ENCODE assay signal across 13 cellular contexts in genomic region chr17:45256114-45256966, GRCh38. TPM values are rescaled to one million over a fixed set of nuclear protein-coding genes. Genes with fewer than 3 reads are reported as not detected.
DNase-seq lines count a peak whose midpoint lies in the region; ATAC-seq and TF ChIP-seq lines count a peak whose summit lies in the region.
"Had no signal": no experiment of that assay in that cellular context is flagged by ENCODE, and none has a peak within 500 bp of the region (broad histone marks: within the 10 kb centered on the region; RNA-seq: fewer than 3 reads in every experiment).

No MANE protein-coding gene starts in this region.

- POLR2A ChIA-PET in activated naive CD8-positive, alpha-beta T cell treated with anti-CD3 and anti-CD28 coated beads, Interleukin-2, amount 10 ng/mL, durations not matched to agents 7 days and 5 days (lab: Charles Lee) = interaction anchor here (0.5 to 3.8 kb wide), 6 partner anchors 9 to 310 kb away, joined by 3 to 14 read pairs (median 6); no protein-coding TSS in a partner anchor

- H3K9ac ChIP-seq in neural progenitor cell = no peak overlapping the region

- no peaks in the 10 kb centered on the region for H4K20me1 ChIP-seq in neural progenitor cell (ENCODE audit: low read depth)

- 83 to 85% (median 83%) methylated on average over 14 of the region's 14 CpGs for WGBS in ovary, 3 donors

- H3K9me3 Mint-ChIP-seq in activated naive CD8-positive, alpha-beta T cell treated with anti-CD3 and anti-CD28 coated beads, Interleukin-2, amount 10 ng/mL, durations not matched to agents 7 days and 5 days = no peaks in the 10 kb centered on the region
- no peaks in the 10 kb centered on the region for H3K9me3 Mint-ChIP-seq in neural progenitor cell
- H3K9me3 Mint-ChIP-seq in activated T-helper 1 cell treated with anti-CD3 and anti-CD28 coated beads, Interleukin-12 subunit alpha, Interleukin-12 subunit beta, Interleukin-2, Interleukin-4 antibody, amounts not matched to agents 30 ng/mL and 10 ng/mL and 1 ng/mL, durations not matched to agents 14 hours and 24 hours and 36 hours = no peaks in the 10 kb centered on the region

- peak; percentile 34 for ATAC-seq in activated naive CD8-positive, alpha-beta T cell treated with anti-CD3 and anti-CD28 coated beads, Interleukin-2, amount 10 ng/mL, durations not matched to agents 7 days and 5 days (ENCODE audit: low read depth)
- ATAC-seq in HG02884 (IDR thresholded peaks at IDR 0.05; ENCODE audit: unreplicated experiment) = no peak

- peak overlapping the region; percentile 35 for H3K4me2 ChIP-seq in neural progenitor cell

- TF ChIP-seq EP300 in ovary (IDR thresholded peaks at IDR 0.05) = no peak

- H3K27me3 ChIP-seq in neural progenitor cell (peaks cover 7% of the 10 kb centered on the region), ovary (no peaks in the 10 kb centered on the region)

- intact Hi-C loops in ovary (cut with DNase I) = no loop called here
- intact Hi-C loops in activated T-helper 1 cell treated with anti-CD3 and anti-CD28 coated beads, Interleukin-12 subunit alpha, Interleukin-12 subunit beta, Interleukin-2, Interleukin-4 antibody, amounts not matched to agents 30 ng/mL and 10 ng/mL and 1 ng/mL, durations not matched to agents 14 hours and 24 hours and 36 hours (cut with micrococcal nuclease) = no loop called here

- no peak for TF ChIP-seq POLR2A in ovary (IDR thresholded peaks at IDR 0.05)

- peak overlapping the region; percentile 77 for H3K27ac Mint-ChIP-seq in activated naive CD8-positive, alpha-beta T cell treated with anti-CD3 and anti-CD28 coated beads, Interleukin-2, amount 10 ng/mL, durations not matched to agents 7 days and 5 days
- H3K27ac Mint-ChIP-seq in neural progenitor cell = no peak overlapping the region
- H3K27ac Mint-ChIP-seq in activated T-helper 1 cell treated with anti-CD3 and anti-CD28 coated beads, Interleukin-12 subunit alpha, Interleukin-12 subunit beta, Interleukin-2, Interleukin-4 antibody, amounts not matched to agents 30 ng/mL and 10 ng/mL and 1 ng/mL, durations not matched to agents 14 hours and 24 hours and 36 hours = no peak overlapping the region

- no peaks in the 10 kb centered on the region for H3F3A ChIP-seq in neural progenitor cell (ENCODE audit: low read depth)

- no peaks in the 10 kb centered on the region for H3K79me2 ChIP-seq in neural progenitor cell (ENCODE audit: low read depth)

- no peak overlapping the region for H3K27ac ChIP-seq in neural progenitor cell
- no peak overlapping the region for H3K27ac ChIP-seq in ovary
- H3K27ac ChIP-seq: 22Rv1 had no signal

- TF ChIP-seq CTCF in neural progenitor cell (IDR thresholded peaks at IDR 0.05) (no peak), ovary (IDR thresholded peaks at IDR 0.05) (no peak)

- peaks cover 7% of the 10 kb centered on the region for H3K36me3 Mint-ChIP-seq in activated naive CD8-positive, alpha-beta T cell treated with anti-CD3 and anti-CD28 coated beads, Interleukin-2, amount 10 ng/mL, durations not matched to agents 7 days and 5 days
- no peaks in the 10 kb centered on the region for H3K36me3 Mint-ChIP-seq in neural progenitor cell
- peaks cover 12% of the 10 kb centered on the region for H3K36me3 Mint-ChIP-seq in activated T-helper 1 cell treated with anti-CD3 and anti-CD28 coated beads, Interleukin-12 subunit alpha, Interleukin-12 subunit beta, Interleukin-2, Interleukin-4 antibody, amounts not matched to agents 30 ng/mL and 10 ng/mL and 1 ng/mL, durations not matched to agents 14 hours and 24 hours and 36 hours (ENCODE audit: low read depth)

- peak overlapping the region; percentile 67 for H3K4me3 Mint-ChIP-seq in activated naive CD8-positive, alpha-beta T cell treated with anti-CD3 and anti-CD28 coated beads, Interleukin-2, amount 10 ng/mL, durations not matched to agents 7 days and 5 days
- H3K4me3 Mint-ChIP-seq in neural progenitor cell = no peak overlapping the region
- H3K4me3 Mint-ChIP-seq in activated T-helper 1 cell treated with anti-CD3 and anti-CD28 coated beads, Interleukin-12 subunit alpha, Interleukin-12 subunit beta, Interleukin-2, Interleukin-4 antibody, amounts not matched to agents 30 ng/mL and 10 ng/mL and 1 ng/mL, durations not matched to agents 14 hours and 24 hours and 36 hours = no peak overlapping the region

- H3K27me3 Mint-ChIP-seq in activated naive CD8-positive, alpha-beta T cell treated with anti-CD3 and anti-CD28 coated beads, Interleukin-2, amount 10 ng/mL, durations not matched to agents 7 days and 5 days = no peaks in the 10 kb centered on the region
- peaks cover 4% of the 10 kb centered on the region for H3K27me3 Mint-ChIP-seq in neural progenitor cell (ENCODE audit: insufficient read depth, low read depth)
- H3K27me3 Mint-ChIP-seq in activated T-helper 1 cell treated with anti-CD3 and anti-CD28 coated beads, Interleukin-12 subunit alpha, Interleukin-12 subunit beta, Interleukin-2, Interleukin-4 antibody, amounts not matched to agents 30 ng/mL and 10 ng/mL and 1 ng/mL, durations not matched to agents 14 hours and 24 hours and 36 hours (ENCODE audit: insufficient read depth) = no peaks in the 10 kb centered on the region

- H3K36me3 ChIP-seq in neural progenitor cell = no peaks in the 10 kb centered on the region
- no peaks in the 10 kb centered on the region for H3K36me3 ChIP-seq in ovary

- H3K9me3 ChIP-seq in neural progenitor cell (ENCODE audit: low read depth) (no peaks in the 10 kb centered on the region), ovary (no peaks in the 10 kb centered on the region)

- H3K4me3 ChIP-seq in neural progenitor cell (no peak overlapping the region), ovary (no peak overlapping the region)

- H2AFZ ChIP-seq in neural progenitor cell (replicated peaks) = no peak overlapping the region

- peaks cover 48% of the 10 kb centered on the region for H3K4me1 Mint-ChIP-seq in activated naive CD8-positive, alpha-beta T cell treated with anti-CD3 and anti-CD28 coated beads, Interleukin-2, amount 10 ng/mL, durations not matched to agents 7 days and 5 days
- H3K4me1 Mint-ChIP-seq in neural progenitor cell = peaks cover 10% of the 10 kb centered on the region
- peaks cover 57% of the 10 kb centered on the region for H3K4me1 Mint-ChIP-seq in activated T-helper 1 cell treated with anti-CD3 and anti-CD28 coated beads, Interleukin-12 subunit alpha, Interleukin-12 subunit beta, Interleukin-2, Interleukin-4 antibody, amounts not matched to agents 30 ng/mL and 10 ng/mL and 1 ng/mL, durations not matched to agents 14 hours and 24 hours and 36 hours (ENCODE audit: low read depth)

- H3K4me1 ChIP-seq in neural progenitor cell (peaks cover 9% of the 10 kb centered on the region), ovary (ENCODE audit: insufficient read depth) (no peaks in the 10 kb centered on the region)

- peak; percentile 9 for DNase-seq in NCI-H2196 (lab: John Stamatoyannopoulos, UW; ENCODE audit: unreplicated experiment)
- DNase-seq in NCI-H2196 treated with DMSO at 0.1 percent for 48 hours (lab: John Stamatoyannopoulos, UW; ENCODE audit: unreplicated experiment) = no peak
- DNase-seq in LoVo (ENCODE audit: low spot score) = peak; percentile 18
- DNase-seq in activated naive CD8-positive, alpha-beta T cell treated with anti-CD3 and anti-CD28 coated beads, Interleukin-2, amount 10 ng/mL, durations not matched to agents 7 days and 5 days = no peak
- peak; percentile 18 for DNase-seq in neural progenitor cell (ENCODE audit: low spot score)
- no peak for DNase-seq in ovary
- DNase-seq in activated T-helper 1 cell treated with anti-CD3 and anti-CD28 coated beads, Interleukin-12 subunit alpha, Interleukin-12 subunit beta, Interleukin-2, Interleukin-4 antibody, amounts not matched to agents 30 ng/mL and 10 ng/mL and 1 ng/mL, durations not matched to agents 14 hours and 24 hours and 36 hours (ENCODE audit: low spot score) = no peak
- DNase-seq: activated effector memory CD4-positive, alpha-beta T cell treated with anti-CD3 and anti-CD28 coated beads, Interleukin-2, amount 50 U/mL, for 16 hours; GDM1; NCI-H524 had no signal

RNA-seq across cellular contexts. Expression of gene SPATA32, which starts 5.6 kb away (rescaled TPM):
- under 1 TPM; 0.53 to 0.65 TPM for total RNA-seq in activated naive CD8-positive, alpha-beta T cell treated with anti-CD3 and anti-CD28 coated beads, Interleukin-2, amount 10 ng/mL, durations not matched to agents 7 days and 5 days
- total RNA-seq in neural progenitor cell (ENCODE audit: low replicate concordance) (not detected in 2 replicates), ovary (under 1 TPM in 1 of 7 donors, not detected in 6; 0.12 TPM)
- not detected for polyA plus RNA-seq in ovary
- 0.44 and 0.56 TPM in 2 replicates for total RNA-seq in activated T-helper 1 cell treated with anti-CD3 and anti-CD28 coated beads, Interleukin-12 subunit alpha, Interleukin-12 subunit beta, Interleukin-2, Interleukin-4 antibody, amounts not matched to agents 30 ng/mL and 10 ng/mL and 1 ng/mL, durations not matched to agents 14 hours and 24 hours and 36 hours
- total RNA-seq: pulmonary artery endothelial cell had no signal

RNA-seq across cellular contexts. Expression of gene FMNL1, which starts 34.7 kb away (rescaled TPM):
- total RNA-seq in activated naive CD8-positive, alpha-beta T cell treated with anti-CD3 and anti-CD28 coated beads, Interleukin-2, amount 10 ng/mL, durations not matched to agents 7 days and 5 days = 100 to 1,000 TPM; 408 to 411 TPM
- total RNA-seq in neural progenitor cell (ENCODE audit: low replicate concordance) (2.0 and 2.4 TPM in 2 replicates), ovary (10 to 100 TPM in 2 of 7 donors, 1 to 10 TPM in 5; 3.7 to 24.0 (median 6.1) TPM)
- 1 to 10 TPM; 2.1 to 7.1 TPM for polyA plus RNA-seq in ovary
- 363 and 374 TPM in 2 replicates for total RNA-seq in activated T-helper 1 cell treated with anti-CD3 and anti-CD28 coated beads, Interleukin-12 subunit alpha, Interleukin-12 subunit beta, Interleukin-2, Interleukin-4 antibody, amounts not matched to agents 30 ng/mL and 10 ng/mL and 1 ng/mL, durations not matched to agents 14 hours and 24 hours and 36 hours

Comparison
In these comparisons a context has a peak if more than half of its experiments do, and no peak if none do; other contexts are left out.
1. DNase-seq: peak in NCI-H2196 (single experiment), LoVo (single experiment) and neural progenitor cell (single experiment); none in NCI-H2196 treated with DMSO at 0.1 percent for 48 hours (single experiment), activated naive CD8-positive, alpha-beta T cell treated with anti-CD3 and anti-CD28 coated beads, Interleukin-2, amount 10 ng/mL, durations not matched to agents 7 days and 5 days (single experiment), ovary (0 of 5) and activated T-helper 1 cell treated with anti-CD3 and anti-CD28 coated beads, Interleukin-12 subunit alpha, Interleukin-12 subunit beta, Interleukin-2, Interleukin-4 antibody, amounts not matched to agents 30 ng/mL and 10 ng/mL and 1 ng/mL, durations not matched to agents 14 hours and 24 hours and 36 hours (single experiment).
2. RNA of gene FMNL1, which starts 34.7 kb away (total RNA-seq): 408 to 411 TPM in activated naive CD8-positive, alpha-beta T cell treated with anti-CD3 and anti-CD28 coated beads, Interleukin-2, amount 10 ng/mL, durations not matched to agents 7 days and 5 days and 363 to 374 TPM in activated T-helper 1 cell treated with anti-CD3 and anti-CD28 coated beads, Interleukin-12 subunit alpha, Interleukin-12 subunit beta, Interleukin-2, Interleukin-4 antibody, amounts not matched to agents 30 ng/mL and 10 ng/mL and 1 ng/mL, durations not matched to agents 14 hours and 24 hours and 36 hours; 3.7 to 24.0 TPM in ovary and 2.0 to 2.4 TPM in neural progenitor cell; every median in the first group is over 10 times any median in the second.